ENCODE assay signal across 18 cellular contexts in the genomic region with DNA sequence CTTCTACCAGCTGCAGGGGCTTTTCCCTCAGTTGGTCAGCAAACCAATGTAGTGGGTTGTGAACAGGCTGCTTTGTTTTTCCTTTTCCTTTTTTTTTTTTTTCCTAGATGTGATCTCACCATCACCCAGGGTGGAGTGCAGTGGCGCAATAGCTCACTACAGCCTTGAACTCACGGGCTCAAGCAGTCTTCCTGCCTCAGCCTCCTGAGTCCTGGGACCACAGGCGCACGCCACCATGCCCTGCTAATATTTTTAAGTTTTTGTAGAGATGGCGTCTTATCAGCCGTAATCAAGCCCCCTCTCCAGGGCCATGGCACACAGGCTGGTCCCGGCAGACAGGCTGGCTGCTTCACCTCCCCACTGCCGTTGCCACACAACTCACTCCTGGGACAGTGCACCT. TPM values are rescaled to one million over a fixed set of nuclear protein-coding genes. Genes with fewer than 3 reads are reported as not detected.
A peak's percentile ranks its signal among the peaks of the same experiment; 100 is the strongest.
DNase-seq lines count a peak whose midpoint lies in the region; ATAC-seq and TF ChIP-seq lines count a peak whose summit lies in the region.
"Had no signal": no experiment of that assay in that cellular context is flagged by ENCODE, and none has a peak within 500 bp of the region (broad histone marks: within the 10 kb centered on the region; RNA-seq: fewer than 3 reads in every experiment).

No MANE protein-coding gene starts in this region.

- H3K4me3 ChIP-seq in PC-9 (no peak overlapping the region), skeletal muscle cell (ENCODE audit: low read depth, low read length) (no peak overlapping the region)
- H3K4me3 ChIP-seq: A549, Peyer's patch had no signal

- no peak for ATAC-seq in HG02938 (IDR thresholded peaks at IDR 0.05; ENCODE audit: unreplicated experiment)
- ATAC-seq: A549; CD8-positive, alpha-beta T cell; HCT116 had no signal

- no peaks in the 10 kb centered on the region for H3K9me2 ChIP-seq in PC-9 (ENCODE audit: insufficient read depth)

- H4K20me1 ChIP-seq in PC-9 (ENCODE audit: insufficient read depth), result peaks cover 7% of the 10 kb centered on the region; the same call in 1 of the 2 replicates

- peaks cover 48% of the 10 kb centered on the region for H3K4me1 ChIP-seq in PC-9 (replicated peaks; ENCODE audit: insufficient read depth)

- H3F3A ChIP-seq in PC-9 (ENCODE audit: insufficient read depth, low read depth), result peaks cover 29% of the 10 kb centered on the region

- H3K27me3 ChIP-seq in PC-9 (ENCODE audit: insufficient read depth, low read depth), result no peaks in the 10 kb centered on the region
- H3K27me3 ChIP-seq: brain microvascular endothelial cell, Peyer's patch had no signal

- no peak overlapping the region for H3K27ac ChIP-seq in PC-9
- H3K27ac ChIP-seq: brain microvascular endothelial cell, KMS-11, Peyer's patch had no signal

- CTCF ChIA-PET in PC-9 (lab: Charles Lee), result no interaction called here

- peaks cover 5% of the 10 kb centered on the region; the same call in 1 of the 2 replicates for H3K36me3 ChIP-seq in PC-9 (ENCODE audit: low read depth)
- H3K36me3 ChIP-seq: brain microvascular endothelial cell, Peyer's patch had no signal

- POLR2A ChIA-PET in PC-9 (lab: Charles Lee; ENCODE audit: unreplicated experiment), result interaction anchor here (0.6 to 0.7 kb wide), 4 partner anchors 23 to 228 kb away, joined by 4 to 22 read pairs (median 11); no protein-coding TSS in a partner anchor

- H3K9me3 ChIP-seq in PC-9 (ENCODE audit: insufficient read depth, low read depth), result no peaks in the 10 kb centered on the region
- H3K9me3 ChIP-seq: A549, Peyer's patch had no signal

- intact Hi-C loops in PC-9 (cut with micrococcal nuclease; ENCODE audit: unreplicated experiment), result loop anchor here (10.0 kb wide), 1 partner anchor 815 kb away; no protein-coding TSS in a partner anchor

- peak overlapping the region; percentile 34; the same call in 1 of the 2 replicates for H3K4me2 ChIP-seq in PC-9
- H3K4me2 ChIP-seq: A549, KMS-11 had no signal

- no peak for TF ChIP-seq CTCF in PC-9 (conservative IDR thresholded peaks at IDR 0.05)

- no peak overlapping the region for H2AFZ ChIP-seq in PC-9

- peaks cover 49% of the 10 kb centered on the region for H3K79me2 ChIP-seq in PC-9 (ENCODE audit: low read depth)

- BruUV-seq in PC-9 (replicated peaks; lab: Mats Ljungman, UMichigan), result no TSS peak

- peak; percentile 50 for DNase-seq in activated effector memory CD4-positive, alpha-beta T cell treated with anti-CD3 and anti-CD28 coated beads, Interleukin-2, amount 50 U/mL, for 16 hours
- DNase-seq in activated effector memory CD4-positive, alpha-beta T cell treated with Interleukin-2 at 50 U/mL for 16 hours, result no peak
- DNase-seq in PC-9 (no peak), fibroblast of gingiva (ENCODE audit: low read depth) (peak; percentile 38), skeletal muscle cell (ENCODE audit: low read depth) (peak; percentile 14), NCI-H774 (lab: John Stamatoyannopoulos, UW) (no peak)
- DNase-seq in stimulated activated CD4-positive, alpha-beta T cell treated with anti-CD3 and anti-CD28 coated beads, Interleukin-4, amount 100 ng/mL, for 24 hours, result no peak
- DNase-seq: activated naive CD4-positive, alpha-beta T cell treated with anti-CD3 and anti-CD28 coated beads, Interleukin-2, amount 10 ng/mL, durations not matched to agents 7 days and 5 days; brain microvascular endothelial cell; CD8-positive, alpha-beta T cell; kidney glomerular epithelial cell; NCI-H1694 treated with DMSO at 0.1 percent for 48 hours; NCI-H524 had no signal

RNA-seq across cellular contexts. Expression of gene TRIM11, which starts 3.4 kb away (rescaled TPM):
- 76.5 and 78.2 TPM in 2 replicates for total RNA-seq in PC-9 (2021)

RNA-seq across cellular contexts. Expression of gene TRIM17, which starts 6.6 kb away (rescaled TPM):
- 47.4 and 55.5 TPM in 2 replicates for total RNA-seq in PC-9 (2021)

Comparison
In these comparisons a context has a peak if more than half of its experiments do, and no peak if none do; other contexts are left out.
1. DNase-seq: peak in activated effector memory CD4-positive, alpha-beta T cell treated with anti-CD3 and anti-CD28 coated beads, Interleukin-2, amount 50 U/mL, for 16 hours (single experiment), fibroblast of gingiva (single experiment) and skeletal muscle cell (single experiment); none in activated effector memory CD4-positive, alpha-beta T cell treated with Interleukin-2 at 50 U/mL for 16 hours (single experiment), PC-9 (0 of 2), NCI-H774 (single experiment) and stimulated activated CD4-positive, alpha-beta T cell treated with anti-CD3 and anti-CD28 coated beads, Interleukin-4, amount 100 ng/mL, for 24 hours (single experiment).